8 cellular contexts compared by ENCODE assay signal in the genomic region with DNA sequence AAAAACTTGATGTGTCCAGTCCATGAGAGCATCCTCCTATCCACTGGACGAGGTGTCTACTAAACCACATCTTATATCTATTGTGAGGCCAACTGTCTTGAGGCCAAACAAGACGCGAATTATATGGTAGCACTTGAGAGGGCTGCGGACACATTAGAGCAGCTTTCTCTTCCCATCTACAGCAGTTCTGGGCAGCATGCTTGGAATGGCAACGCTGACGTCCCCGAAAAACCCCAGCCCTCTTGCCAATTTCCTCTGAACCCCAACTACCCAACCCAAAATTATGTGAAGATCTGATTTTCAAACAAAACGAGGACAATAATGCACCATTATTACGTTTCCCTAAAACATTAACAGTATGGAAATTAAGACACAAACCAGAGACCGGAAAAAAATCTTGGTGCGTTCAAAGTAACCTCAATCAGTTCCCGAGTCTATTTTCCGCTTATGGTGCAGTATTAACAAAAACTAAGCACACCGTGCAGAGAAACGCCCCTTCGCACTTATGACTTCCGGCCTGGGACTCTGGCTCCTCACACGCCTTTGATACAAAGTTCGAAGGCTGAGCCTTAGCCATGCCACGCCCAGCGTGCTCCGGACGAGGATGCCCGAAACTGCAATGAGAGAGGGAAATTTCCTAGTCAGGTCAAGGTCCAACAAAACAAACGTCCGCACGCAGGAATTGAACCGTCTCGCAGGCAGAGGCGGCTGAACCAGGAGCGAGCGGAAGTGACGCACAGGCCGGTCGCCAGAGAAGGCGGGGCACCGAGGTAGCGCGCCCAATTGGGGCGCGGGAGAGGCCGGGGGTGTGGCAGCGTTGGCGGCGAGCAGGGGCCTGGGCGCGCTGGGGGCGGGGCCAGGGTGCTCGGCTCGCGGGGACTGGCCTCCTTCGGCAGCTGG. TPM values are rescaled to one million over a fixed set of nuclear protein-coding genes. Genes with fewer than 3 reads are reported as not detected.
DNase-seq lines count a peak whose midpoint lies in the region; ATAC-seq, FAIRE-seq and TF ChIP-seq lines count a peak whose summit lies in the region.

No MANE protein-coding gene starts in this region.

- dilution Hi-C loops in endothelial cell of umbilical vein (cut with MboI; ENCODE audit: extremely low pct_ligation_motif_present, low sequenced_read_pairs), result no loop called here

- H3K4me3 Mint-ChIP-seq in Caco-2 (ENCODE audit: unreplicated experiment) (peak overlapping the region; percentile 96), mesothelial cell of epicardium (peak overlapping the region; percentile 81)

- H3K36me3 ChIP-seq in Caco-2 (ENCODE audit: control insufficient read depth, insufficient read depth, low read length) (no peaks in the 10 kb centered on the region), OCI-LY1 (ENCODE audit: insufficient read depth, low read length) (no peaks in the 10 kb centered on the region), endothelial cell of umbilical vein (ENCODE audit: control insufficient read depth in 2 of 2, extremely low read depth in 1 of 2, insufficient read depth in 2 of 2, low read length in 2 of 2) (no peaks in the 10 kb centered on the region)

- H3K9me1 ChIP-seq in endothelial cell of umbilical vein (replicated peaks; ENCODE audit: control insufficient read depth, extremely low read depth, insufficient read depth, low read length), result no peaks in the 10 kb centered on the region

- H3K27me3 ChIP-seq in Caco-2 (replicated peaks; ENCODE audit: control insufficient read depth, insufficient read depth, low read length) (no peaks in the 10 kb centered on the region), OCI-LY1 (ENCODE audit: insufficient read depth, low read length) (no peaks in the 10 kb centered on the region), endothelial cell of umbilical vein (ENCODE audit: control insufficient read depth in 2 of 2, insufficient read depth in 2 of 2, low read length in 2 of 2) (no peaks in the 10 kb centered on the region)

- intact Hi-C loops in Caco-2 (cut with micrococcal nuclease; ENCODE audit: unreplicated experiment) (loop anchor here (1.0 kb wide), 3 partner anchors 17 to 118 kb away; partner anchors contain the start of gene ALPK1), endothelial cell of umbilical vein (cut with micrococcal nuclease) (loop anchor here (1.0 to 5.0 kb wide), 9 partner anchors 17 to 1699 kb away; partner anchors contain the start of genes TIFA and ZGRF1)

- peak; percentile 90 for FAIRE-seq in endothelial cell of umbilical vein (lab: Jason Lieb, UNC)

- H3K9ac ChIP-seq in OCI-LY1 (ENCODE audit: low read length) (peak overlapping the region; percentile 84), endothelial cell of umbilical vein (replicated peaks; ENCODE audit: extremely low read depth, insufficient read depth, low read length) (peak overlapping the region; percentile 80)

- H3F3A ChIP-seq in OCI-LY1 (ENCODE audit: insufficient read depth, low read length), result no peaks in the 10 kb centered on the region

- H3K27ac ChIP-seq in OCI-LY1 (ENCODE audit: low read depth, low read length, poor library complexity, severe bottlenecking) (peak overlapping the region; percentile 84), endothelial cell of umbilical vein (ENCODE audit: insufficient read depth, low read depth, low read length) (peak overlapping the region; percentile 77)

- H3K4me1 ChIP-seq in Caco-2 (peaks cover 12% of the 10 kb centered on the region; the same call in 1 of the 2 replicates), OCI-LY1 (ENCODE audit: insufficient read depth, low read length, severe bottlenecking) (peaks cover 31% of the 10 kb centered on the region), endothelial cell of umbilical vein (ENCODE audit: control insufficient read depth, extremely low read depth, insufficient read depth, low read length) (peaks cover 33% of the 10 kb centered on the region)

- no peak for TF ChIP-seq POLR2A in endothelial cell of umbilical vein (IDR thresholded peaks at IDR 0.05; ENCODE audit: low read depth, low read length)

- peak; percentile 98 to 99 for DNase-seq in Caco-2
- peak; percentile 85 for DNase-seq in HuH-7 (ENCODE audit: low spot score)
- DNase-seq in activated T-cell treated with anti-CD3 and anti-CD28 coated beads for 1 hour (ENCODE audit: low read depth), result peak; percentile 93
- peak; percentile 98 for DNase-seq in endothelial cell of umbilical vein (ENCODE audit: low read depth, low spot score)
- DNase-seq in mesothelial cell of epicardium (ENCODE audit: low spot score in 2 of 2, unreplicated experiment in 2 of 2), result peak; percentile 95 to 99
- peak; percentile 90 to 95 for DNase-seq in stimulated activated CD8-positive, alpha-beta memory T cell treated with anti-CD3 and anti-CD28 coated beads, Interleukin-15, amount 100 ng/mL, for 4 hours (ENCODE audit: low read depth in 2 of 2)

- no peaks in the 10 kb centered on the region for H3K9me2 ChIP-seq in OCI-LY1 (ENCODE audit: low read depth, low read length)

- no peaks in the 10 kb centered on the region for H3K9me3 Mint-ChIP-seq in Caco-2 (ENCODE audit: unreplicated experiment)
- no peaks in the 10 kb centered on the region for H3K9me3 Mint-ChIP-seq in mesothelial cell of epicardium

- peak overlapping the region; percentile 96 for H3K27ac Mint-ChIP-seq in Caco-2 (ENCODE audit: unreplicated experiment)
- peak overlapping the region; percentile 97 for H3K27ac Mint-ChIP-seq in mesothelial cell of epicardium

- H3K4me2 ChIP-seq in OCI-LY1 (ENCODE audit: low read length), result peak overlapping the region; percentile 90
- peak overlapping the region; percentile 98 for H3K4me2 ChIP-seq in endothelial cell of umbilical vein (ENCODE audit: insufficient read depth, low read length)

- ATAC-seq in GM21526 (IDR thresholded peaks at IDR 0.05; ENCODE audit: low FRiP score, unreplicated experiment), result peak; percentile 86

- H3K4me3 ChIP-seq in Caco-2 (ENCODE audit: low read depth, low read length) (peak overlapping the region; percentile 96), OCI-LY1 (ENCODE audit: low read depth, low read length, poor library complexity, severe bottlenecking) (peak overlapping the region; percentile 85), endothelial cell of umbilical vein (replicated peaks in 1 of 3; ENCODE audit: insufficient read depth in 1 of 3, low read depth in 1 of 3, low read length in 3 of 3) (peak overlapping the region; percentile 65 to 98 (median 95))

- peaks cover 11% of the 10 kb centered on the region for H3K4me1 Mint-ChIP-seq in Caco-2 (ENCODE audit: low read depth, unreplicated experiment)
- peaks cover 31% of the 10 kb centered on the region for H3K4me1 Mint-ChIP-seq in mesothelial cell of epicardium

- BruUV-seq in Caco-2 (replicated peaks; lab: Mats Ljungman, UMichigan) (TSS peak; percentile 82), endothelial cell of umbilical vein (replicated peaks; lab: Mats Ljungman, UMichigan) (TSS peak; percentile 70)

- H3K27me3 Mint-ChIP-seq in Caco-2 (ENCODE audit: insufficient read depth, unreplicated experiment) (no peaks in the 10 kb centered on the region), mesothelial cell of epicardium (ENCODE audit: low read depth) (peaks cover 3% of the 10 kb centered on the region)

- H3K9me3 ChIP-seq in Caco-2 (no peaks in the 10 kb centered on the region), OCI-LY1 (ENCODE audit: low read length) (no peaks in the 10 kb centered on the region), endothelial cell of umbilical vein (replicated peaks; ENCODE audit: control insufficient read depth, insufficient read depth, low read length) (no peaks in the 10 kb centered on the region)

- TF ChIP-seq CTCF in Caco-2 (IDR thresholded peaks at IDR 0.05; ENCODE audit: insufficient read depth in 1 of 2, low read depth in 1 of 2, low read length in 1 of 2, severe bottlenecking in 1 of 2, unreplicated experiment in 1 of 2), result no peak
- TF ChIP-seq CTCF in OCI-LY1 (IDR thresholded peaks at IDR 0.05; ENCODE audit: low read length), result no peak
- no peak for TF ChIP-seq CTCF in endothelial cell of umbilical vein (IDR thresholded peaks at IDR 0.05; ENCODE audit: extremely low read depth in 1 of 2, insufficient read depth in 1 of 2, low read depth in 1 of 2, low read length in 2 of 2)
- no peak for TF ChIP-seq CTCF in mesothelial cell of epicardium (IDR thresholded peaks at IDR 0.05; ENCODE audit: unreplicated experiment)

- H4K20me1 ChIP-seq in OCI-LY1 (ENCODE audit: insufficient read depth, low read length) (no peaks in the 10 kb centered on the region), endothelial cell of umbilical vein (replicated peaks; ENCODE audit: control insufficient read depth, extremely low read depth, insufficient read depth, low read length) (no peaks in the 10 kb centered on the region)

- H3K36me3 Mint-ChIP-seq in Caco-2 (ENCODE audit: insufficient read depth, unreplicated experiment) (peaks cover 11% of the 10 kb centered on the region), mesothelial cell of epicardium (no peaks in the 10 kb centered on the region)

- POLR2A ChIA-PET in Caco-2 (lab: Charles Lee) (interaction anchor here (0.9 kb wide), 1 partner anchor 14 kb away, joined by 6 read pairs; no protein-coding TSS in a partner anchor), endothelial cell of umbilical vein (lab: Charles Lee) (interaction anchor here (1.5 kb wide), 1 partner anchor 147 kb away, joined by 4 read pairs; no protein-coding TSS in a partner anchor)

- CTCF ChIA-PET in Caco-2 (lab: Charles Lee) (interaction anchor here (1.0 kb wide), 2 partner anchors 14 to 176 kb away, joined by 3 to 4 read pairs; no protein-coding TSS in a partner anchor), endothelial cell of umbilical vein (lab: Charles Lee) (interaction anchor here (1.0 to 7.0 kb wide), 6 partner anchors 16 to 147 kb away, joined by 3 to 191 read pairs (median 8); no protein-coding TSS in a partner anchor)

- peak overlapping the region; percentile 66 for H2AFZ ChIP-seq in OCI-LY1 (ENCODE audit: low read length)
- peak overlapping the region; percentile 84 for H2AFZ ChIP-seq in endothelial cell of umbilical vein (ENCODE audit: low read depth, low read length)

- H3K79me2 ChIP-seq in OCI-LY1 (ENCODE audit: insufficient read depth, low read length), result no peaks in the 10 kb centered on the region
- peaks cover 30% of the 10 kb centered on the region for H3K79me2 ChIP-seq in endothelial cell of umbilical vein (ENCODE audit: control insufficient read depth, insufficient read depth, low read length)

RNA-seq across cellular contexts. Expression of gene AP1AR, which starts 0.5 kb away (rescaled TPM):
- total RNA-seq in Caco-2 (2022) (19.1 and 24.0 TPM in 2 replicates), endothelial cell of umbilical vein (18.6 and 20.6 TPM in 2 replicates), mesothelial cell of epicardium (15.3 to 15.5 TPM (median 15.4 TPM) in 3 replicates)
- polyA plus RNA-seq in endothelial cell of umbilical vein, result 4.8 and 6.6 TPM in 2 replicates
- polyA plus RNA-seq in endothelial cell of umbilical vein (2011; cell fraction: cytosol; rRNA removed), result 7.2 and 8.2 TPM in 2 replicates
- 11.1 and 18.0 TPM in 2 replicates for polyA plus RNA-seq in endothelial cell of umbilical vein (2011; cell fraction: nucleus; rRNA removed)
- 12.2 and 14.9 TPM in 2 replicates for polyA plus RNA-seq in endothelial cell of umbilical vein (2012)
- 4.7 and 5.1 TPM in 2 replicates for polyA minus RNA-seq in endothelial cell of umbilical vein
- 12.9 TPM for polyA minus RNA-seq in endothelial cell of umbilical vein (2011; cell fraction: cytosol; rRNA and poly(A)+ RNA removed)
- polyA minus RNA-seq in endothelial cell of umbilical vein (2011; cell fraction: nucleus; rRNA and poly(A)+ RNA removed), result 7.2 and 12.3 TPM in 2 replicates

RNA-seq across cellular contexts. Expression of gene TIFA, which starts 54.6 kb away (rescaled TPM):
- 4.6 and 5.1 TPM in 2 replicates for total RNA-seq in Caco-2 (2022)
- total RNA-seq in endothelial cell of umbilical vein, result 11.9 and 13.9 TPM in 2 replicates
- 3.0 and 3.9 TPM in 2 replicates for polyA plus RNA-seq in endothelial cell of umbilical vein
- 4.9 and 6.9 TPM in 2 replicates for polyA plus RNA-seq in endothelial cell of umbilical vein (2011; cell fraction: cytosol; rRNA removed)
- 2.9 and 3.5 TPM in 2 replicates for polyA plus RNA-seq in endothelial cell of umbilical vein (2011; cell fraction: nucleus; rRNA removed)
- polyA plus RNA-seq in endothelial cell of umbilical vein (2012), result 7.8 and 13.8 TPM in 2 replicates
- polyA minus RNA-seq in endothelial cell of umbilical vein, result 5.3 and 6.3 TPM in 2 replicates
- 3.3 TPM for polyA minus RNA-seq in endothelial cell of umbilical vein (2011; cell fraction: cytosol; rRNA and poly(A)+ RNA removed)
- 7.7 and 9.1 TPM in 2 replicates for polyA minus RNA-seq in endothelial cell of umbilical vein (2011; cell fraction: nucleus; rRNA and poly(A)+ RNA removed)
- 12.0 to 12.4 TPM (median 12.3 TPM) in 3 replicates for total RNA-seq in mesothelial cell of epicardium

Comparison
In these comparisons a context has a peak if more than half of its experiments do, and no peak if none do; other contexts are left out.
1. Peak in every context shown above with its lines: DNase-seq, ATAC-seq, H3K4me3 ChIP-seq and H3K27ac ChIP-seq.